In genomic region chr4:184733654-184734524, GRCh38 we compare ENCODE assay signal across 8 cellular contexts. TPM values are rescaled to one million over a fixed set of nuclear protein-coding genes. Genes with fewer than 3 reads are reported as not detected.
DNase-seq lines count a peak whose midpoint lies in the region; ATAC-seq and TF ChIP-seq lines count a peak whose summit lies in the region.

Gene CENPU (minus strand): TSS chr4:184734096. CDS start chr4:184734062, 34 bp downstream.

- H3K9ac ChIP-seq in NT2/D1 (ENCODE audit: insufficient read length, low read depth) (peak within 1 kb of the TSS; percentile 87), endodermal cell (ENCODE audit: extremely low read depth, low read length, poor library complexity, severe bottlenecking) (peak within 1 kb of the TSS; percentile 93), mesendoderm (ENCODE audit: low read length) (peak within 1 kb of the TSS; percentile 93)

- peaks cover 34% of the 10 kb centered on the region for H3K36me3 Mint-ChIP-seq in activated CD8-positive, alpha-beta memory T cell treated with anti-CD3 and anti-CD28 coated beads, Interleukin-2, amount 10 ng/mL, durations not matched to agents 7 days and 5 days
- H3K36me3 Mint-ChIP-seq in endodermal cell (ENCODE audit: low read depth), result peaks cover 9% of the 10 kb centered on the region

- peak within 1 kb of the TSS; percentile 97 for H3K56ac ChIP-seq in mesendoderm (ENCODE audit: low read length)

- peaks cover 32% of the 10 kb centered on the region for H3K79me2 ChIP-seq in mesendoderm (ENCODE audit: control insufficient read depth, insufficient read depth, low read length)

- H2AK5ac ChIP-seq in mesendoderm (ENCODE audit: low read length), result no peak within 1 kb of the TSS

- H3K27me3 ChIP-seq in NT2/D1 (ENCODE audit: insufficient read depth, insufficient read length) (no peaks in the 10 kb centered on the region), endodermal cell (ENCODE audit: control insufficient read depth, insufficient read depth, low read length, poor library complexity, severe bottlenecking) (no peaks in the 10 kb centered on the region), mesendoderm (ENCODE audit: insufficient read depth, low read length, poor library complexity) (no peaks in the 10 kb centered on the region)

- peak within 1 kb of the TSS; percentile 84 for H3K4me3 ChIP-seq in NT2/D1 (ENCODE audit: insufficient read length, low read depth)
- peak within 1 kb of the TSS; percentile 99 for H3K4me3 ChIP-seq in endodermal cell (ENCODE audit: low read length)
- peak within 1 kb of the TSS; percentile 93 for H3K4me3 ChIP-seq in mesendoderm (ENCODE audit: low read length)

- peaks cover 43% of the 10 kb centered on the region for H3K4me1 Mint-ChIP-seq in activated CD8-positive, alpha-beta memory T cell treated with anti-CD3 and anti-CD28 coated beads, Interleukin-2, amount 10 ng/mL, durations not matched to agents 7 days and 5 days
- peaks cover 13% of the 10 kb centered on the region for H3K4me1 Mint-ChIP-seq in endodermal cell

- H3K9me3 Mint-ChIP-seq in activated CD8-positive, alpha-beta memory T cell treated with anti-CD3 and anti-CD28 coated beads, Interleukin-2, amount 10 ng/mL, durations not matched to agents 7 days and 5 days (ENCODE audit: low read depth), result no peaks in the 10 kb centered on the region
- H3K9me3 Mint-ChIP-seq in endodermal cell, result no peaks in the 10 kb centered on the region

- H2BK5ac ChIP-seq in mesendoderm (ENCODE audit: low read length), result no peak within 1 kb of the TSS

- H3K4ac ChIP-seq in mesendoderm (ENCODE audit: low read depth, low read length), result no peak within 1 kb of the TSS

- peak within 1 kb of the TSS; percentile 92 for H3K27ac Mint-ChIP-seq in activated CD8-positive, alpha-beta memory T cell treated with anti-CD3 and anti-CD28 coated beads, Interleukin-2, amount 10 ng/mL, durations not matched to agents 7 days and 5 days
- peak within 1 kb of the TSS; percentile 98 for H3K27ac Mint-ChIP-seq in endodermal cell

- no peaks in the 10 kb centered on the region for H3K27me3 Mint-ChIP-seq in activated CD8-positive, alpha-beta memory T cell treated with anti-CD3 and anti-CD28 coated beads, Interleukin-2, amount 10 ng/mL, durations not matched to agents 7 days and 5 days
- H3K27me3 Mint-ChIP-seq in endodermal cell (ENCODE audit: insufficient read depth), result peaks cover 2% of the 10 kb centered on the region

- peak within 1 kb of the TSS; percentile 97 for H3K4me2 ChIP-seq in mesendoderm (ENCODE audit: low read length)

- CTCF ChIA-PET in activated CD8-positive, alpha-beta memory T cell treated with anti-CD3 and anti-CD28 coated beads, Interleukin-2, amount 10 ng/mL, durations not matched to agents 7 days and 5 days (lab: Charles Lee), result interaction anchor here (0.6 to 3.4 kb wide), 17 partner anchors 12 to 1816 kb away, joined by 3 to 24 read pairs (median 5); partner anchors contain the start of genes CASP3 and PRIMPOL

- H3K18ac ChIP-seq in mesendoderm (ENCODE audit: low read length), result peak within 1 kb of the TSS; percentile 2

- WGBS in endodermal cell (ENCODE audit: insufficient coverage in 1 of 2, insufficient read length in 1 of 2), 2 experiments, result 0% methylated on average over 28 to 69 of the region's 69 CpGs
- WGBS in mesendoderm (ENCODE audit: extremely low coverage, insufficient coverage, low lambda C conversion rate), result no CpG with 5 or more reads among the region's 69 CpGs

- H3K4me3 Mint-ChIP-seq in activated CD8-positive, alpha-beta memory T cell treated with anti-CD3 and anti-CD28 coated beads, Interleukin-2, amount 10 ng/mL, durations not matched to agents 7 days and 5 days, result peak within 1 kb of the TSS; percentile 95
- H3K4me3 Mint-ChIP-seq in endodermal cell, result peak within 1 kb of the TSS; percentile 97

- H3K4me1 ChIP-seq in NT2/D1 (ENCODE audit: insufficient read depth, insufficient read length) (peaks cover 3% of the 10 kb centered on the region), endodermal cell (ENCODE audit: control insufficient read depth, insufficient read depth, low read length) (no peaks in the 10 kb centered on the region), mesendoderm (ENCODE audit: control insufficient read depth, low read depth, low read length) (no peaks in the 10 kb centered on the region)

- peak within 1 kb of the TSS; percentile 97 for H3K23ac ChIP-seq in mesendoderm (ENCODE audit: low read length)

- no peak within 1 kb of the TSS for H2BK120ac ChIP-seq in mesendoderm (ENCODE audit: low read depth, low read length)

- peak; percentile 99 for DNase-seq in COR-L47 (lab: John Stamatoyannopoulos, UW)
- DNase-seq in HUDEP-2 (lab: John Stamatoyannopoulos, UW; ENCODE audit: unreplicated experiment in 76 of 76), result peak; percentile 48 to 99 (median 94)
- DNase-seq in NT2/D1 (ENCODE audit: low read depth, low spot score), result peak; percentile 93
- DNase-seq in activated CD8-positive, alpha-beta memory T cell treated with anti-CD3 and anti-CD28 coated beads, Interleukin-2, amount 10 ng/mL, durations not matched to agents 7 days and 5 days, result peak; percentile 97
- DNase-seq in endodermal cell, result peak; percentile 99
- peak; percentile 100 for DNase-seq in mesendoderm
- DNase-seq in stimulated activated CD8-positive, alpha-beta memory T cell treated with anti-CD3 and anti-CD28 coated beads, Interleukin-15, amount 100 ng/mL, for 1 hour (ENCODE audit: low read depth), result peak; percentile 90

- H4K8ac ChIP-seq in mesendoderm (ENCODE audit: low read depth, low read length), result no peak within 1 kb of the TSS

- no peak within 1 kb of the TSS for H2BK15ac ChIP-seq in mesendoderm (replicated peaks; ENCODE audit: low read depth)

- H3K27ac ChIP-seq in endodermal cell (ENCODE audit: low read depth, low read length), result peak within 1 kb of the TSS; percentile 90
- H3K27ac ChIP-seq in mesendoderm (ENCODE audit: low read depth, low read length), result peak within 1 kb of the TSS; percentile 38

- peaks cover 12% of the 10 kb centered on the region for H3K36me3 ChIP-seq in NT2/D1 (ENCODE audit: insufficient read depth, insufficient read length, low read length)
- peaks cover 16% of the 10 kb centered on the region for H3K36me3 ChIP-seq in endodermal cell (ENCODE audit: control insufficient read depth, insufficient read depth, low read length)
- no peaks in the 10 kb centered on the region for H3K36me3 ChIP-seq in mesendoderm (ENCODE audit: control insufficient read depth, insufficient read depth, low read length)

- H3K9me3 ChIP-seq in NT2/D1 (ENCODE audit: insufficient read depth, low read length) (no peaks in the 10 kb centered on the region), endodermal cell (ENCODE audit: control insufficient read depth, low read length) (no peaks in the 10 kb centered on the region)

- peaks cover 8% of the 10 kb centered on the region for H3K79me1 ChIP-seq in mesendoderm (ENCODE audit: low read length)

- H4K5ac ChIP-seq in mesendoderm (ENCODE audit: low read length), result no peak within 1 kb of the TSS

- no peak for TF ChIP-seq CTCF in endodermal cell (conservative IDR thresholded peaks at IDR 0.05)

- peak; percentile 90 for ATAC-seq in GM21381 (IDR thresholded peaks at IDR 0.05; ENCODE audit: unreplicated experiment)
- peak; percentile 94 for ATAC-seq in activated CD8-positive, alpha-beta memory T cell treated with anti-CD3 and anti-CD28 coated beads, Interleukin-2, amount 10 ng/mL, durations not matched to agents 7 days and 5 days

RNA-seq across cellular contexts. Expression of gene CENPU, which starts in this region (rescaled TPM):
- 10 to 100 TPM; 71.9 to 74.7 TPM for total RNA-seq in activated CD8-positive, alpha-beta memory T cell treated with anti-CD3 and anti-CD28 coated beads, Interleukin-2, amount 10 ng/mL, durations not matched to agents 7 days and 5 days
- 10 to 100 TPM; 69.9 to 96.2 TPM for total RNA-seq in endodermal cell
- 108 TPM for polyA plus RNA-seq in endodermal cell (2013, experiment 1 of 2)
- 108 TPM for polyA plus RNA-seq in endodermal cell (2013, experiment 2 of 2)
- 103 TPM for polyA plus RNA-seq in mesendoderm (2013, experiment 1 of 2)
- polyA plus RNA-seq in mesendoderm (2013, experiment 2 of 2), result 103 TPM

Comparison
In these comparisons a context has a peak if more than half of its experiments do, and no peak if none do; other contexts are left out.
1. Peak in every context shown above with its lines: DNase-seq, ATAC-seq, H3K4me3 ChIP-seq and H3K27ac ChIP-seq.